10 cellular contexts compared by ENCODE assay signal in the genomic region with DNA sequence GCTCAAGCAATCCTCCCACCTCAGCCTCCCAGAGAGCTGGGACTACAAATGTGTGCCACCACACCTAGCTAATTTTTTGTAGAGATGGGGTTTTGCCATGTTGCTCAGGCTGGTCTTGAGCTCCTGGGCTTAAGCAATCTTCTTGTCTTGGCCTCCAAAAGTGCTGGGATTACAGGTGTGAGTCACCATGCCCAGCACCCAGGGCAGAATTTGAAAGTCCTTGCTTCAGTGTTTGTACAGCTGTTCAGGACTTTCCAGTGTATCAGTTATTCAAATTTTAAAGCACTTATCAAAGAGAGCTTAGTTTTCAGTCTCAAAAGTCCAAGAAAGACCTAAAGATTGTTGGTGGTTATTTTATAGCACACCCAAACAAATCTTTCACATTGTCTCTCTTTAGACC. TPM values are rescaled to one million over a fixed set of nuclear protein-coding genes. Genes with fewer than 3 reads are reported as not detected.
A peak's percentile ranks its signal among the peaks of the same experiment; 100 is the strongest.
DNase-seq lines count a peak whose midpoint lies in the region; ATAC-seq, FAIRE-seq and TF ChIP-seq lines count a peak whose summit lies in the region.
"Had no signal": no experiment of that assay in that cellular context is flagged by ENCODE, and none has a peak within 500 bp of the region (broad histone marks: within the 10 kb centered on the region; RNA-seq: fewer than 3 reads in every experiment).

No MANE protein-coding gene starts in this region.

- H3K4me2 ChIP-seq in SK-N-SH (no peak overlapping the region), IMR-90 (ENCODE audit: low read depth, low read length) (peak overlapping the region; percentile 35; the same call in 1 of the 2 replicates)

- H4K5ac ChIP-seq in IMR-90 (ENCODE audit: low read depth, low read length), result no peak overlapping the region

- no peaks in the 10 kb centered on the region for H3K9me3 ChIP-seq in SK-N-SH
- H3K9me3 ChIP-seq in IMR-90 (ENCODE audit: control insufficient read depth, insufficient read depth, low read length), result no peaks in the 10 kb centered on the region
- H3K9me3 ChIP-seq in small intestine (ENCODE audit: control insufficient read depth, low read depth), result no peaks in the 10 kb centered on the region
- H3K9me3 ChIP-seq: adrenal gland had no signal

- no peak overlapping the region for H2BK120ac ChIP-seq in IMR-90 (ENCODE audit: low read depth, low read length)

- FAIRE-seq in small intestine (lab: Jason Lieb, UNC) (no peak), D721Med (lab: Jason Lieb, UNC) (no peak)

- no peak overlapping the region for H3K14ac ChIP-seq in IMR-90 (replicated peaks; ENCODE audit: low read depth, low read length)

- no peak overlapping the region for H4K8ac ChIP-seq in IMR-90 (ENCODE audit: low read depth in 2 of 2, low read length in 2 of 2)

- no peaks in the 10 kb centered on the region for H3K9me2 ChIP-seq in SK-N-SH

- peaks cover 0 to 9% of the 10 kb centered on the region in 2 experiments; a peak in 2 of 4 replicates for H3K4me1 ChIP-seq in SK-N-SH (ENCODE audit: control insufficient read depth in 1 of 2, insufficient read depth in 2 of 2, low read depth in 1 of 2, low read length in 1 of 2)
- H3K4me1 ChIP-seq in IMR-90 (ENCODE audit: control insufficient read depth, insufficient read depth, low read length), result peaks cover 8% of the 10 kb centered on the region; the same call in 1 of the 2 replicates
- peaks cover 0 to 8% of the 10 kb centered on the region in 2 donors for H3K4me1 ChIP-seq in small intestine (ENCODE audit: control insufficient read depth in 2 of 2, insufficient read depth in 1 of 2, low read depth in 1 of 2, low read length in 1 of 2)

- no peak overlapping the region; the same call in 1 of the 2 replicates for H3K18ac ChIP-seq in IMR-90 (ENCODE audit: low read depth, low read length)

- no TSS peak for BruUV-seq in IMR-90 (replicated peaks; lab: Mats Ljungman, UMichigan)

- H3K56ac ChIP-seq in IMR-90 (ENCODE audit: extremely low read depth, insufficient read depth, low read length), result no peak overlapping the region

- in situ Hi-C loops in IMR-90 (cut with MboI; ENCODE audit: low sequenced_read_pairs), result no loop called here

- TF ChIP-seq POLR2A in IMR-90 (IDR thresholded peaks at IDR 0.05; ENCODE audit: low read depth, low read length), result no peak

- no peak overlapping the region for H2AK5ac ChIP-seq in IMR-90 (ENCODE audit: low read depth, low read length)

- H3K9ac ChIP-seq in SK-N-SH (no peak overlapping the region), IMR-90 (ENCODE audit: low read depth, low read length) (no peak overlapping the region)

- H2AFZ ChIP-seq in SK-N-SH (ENCODE audit: low read depth) (no peak overlapping the region), IMR-90 (replicated peaks; ENCODE audit: low read length, poor library complexity) (no peak overlapping the region)

- ATAC-seq in SK-N-SH treated with all-trans-retinoic acid at 6 μM for 48 hours (no peak), IMR-90 (ENCODE audit: low read depth) (no peak)

- TF ChIP-seq RAD21 in SK-N-SH (IDR thresholded peaks at IDR 0.05; ENCODE audit: low read length) (no peak), IMR-90 (IDR thresholded peaks at IDR 0.05; ENCODE audit: low read length) (no peak)

- no peaks in the 10 kb centered on the region for H3K79me1 ChIP-seq in IMR-90 (ENCODE audit: low read depth in 1 of 2, low read length in 2 of 2)

- H3K27me3 ChIP-seq in SK-N-SH (ENCODE audit: insufficient read depth), result no peaks in the 10 kb centered on the region
- no peaks in the 10 kb centered on the region for H3K27me3 ChIP-seq in IMR-90 (ENCODE audit: control insufficient read depth, insufficient read depth, low read length)
- H3K27me3 ChIP-seq in small intestine (ENCODE audit: control insufficient read depth in 2 of 2, insufficient read depth in 2 of 2, low read length in 2 of 2), result no peaks in the 10 kb centered on the region
- H3K27me3 ChIP-seq: adrenal gland had no signal

- no peak overlapping the region for H2BK5ac ChIP-seq in IMR-90 (ENCODE audit: low read depth, low read length, poor library complexity, severe bottlenecking)

- peaks cover 6% of the 10 kb centered on the region for H3F3A ChIP-seq in SK-N-SH (replicated peaks; ENCODE audit: insufficient read depth)

- H3K4ac ChIP-seq in IMR-90 (ENCODE audit: low read depth, low read length), result no peak overlapping the region

- H3K23ac ChIP-seq in IMR-90 (ENCODE audit: low read depth, low read length), result no peak overlapping the region

- no peak overlapping the region for H2BK20ac ChIP-seq in IMR-90 (ENCODE audit: low read depth, low read length)

- H3K9me1 ChIP-seq in IMR-90 (ENCODE audit: insufficient read depth, low read length), result peaks cover 7% of the 10 kb centered on the region; the same call in 1 of the 2 replicates

- H2AK9ac ChIP-seq in IMR-90 (replicated peaks; ENCODE audit: low read depth, low read length, poor library complexity), result no peak overlapping the region

- H3K4me3 ChIP-seq in SK-N-SH (ENCODE audit: low read depth in 2 of 2, low read length in 1 of 2) (no peak overlapping the region), IMR-90 (ENCODE audit: insufficient read depth, low read depth, low read length) (no peak overlapping the region), small intestine (ENCODE audit: low read depth in 1 of 2, low read length in 2 of 2) (no peak overlapping the region)
- H3K4me3 ChIP-seq: adrenal gland had no signal

- H3K79me2 ChIP-seq in SK-N-SH (ENCODE audit: insufficient read depth), result no peaks in the 10 kb centered on the region

- TF ChIP-seq CTCF in SK-N-SH (IDR thresholded peaks at IDR 0.05) (no peak), IMR-90 (conservative IDR thresholded peaks at IDR 0.05; ENCODE audit: low read depth, low read length) (no peak), D721Med (IDR thresholded peaks at IDR 0.05; ENCODE audit: insufficient read depth, missing control alignments) (no peak)

- DNase-seq in SK-N-SH, result no peak
- peak; percentile 82 for DNase-seq in IMR-90
- peak; percentile 57 for DNase-seq in dermis blood vessel endothelial cell
- peak; percentile 46 for DNase-seq in small intestine
- no peak for DNase-seq in D721Med (ENCODE audit: insufficient read length, low spot score)
- no peak for DNase-seq in NCI-H446 (lab: John Stamatoyannopoulos, UW)
- no peak for DNase-seq in NCI-H524 treated with DMSO at 0.1 percent for 48 hours (lab: John Stamatoyannopoulos, UW)
- DNase-seq: adrenal gland, C1 segment of cervical spinal cord had no signal

- TF ChIP-seq EP300 in SK-N-SH (IDR thresholded peaks at IDR 0.05; ENCODE audit: borderline replicate concordance in 1 of 2, low read depth in 1 of 2, low read length in 1 of 2), result no peak

- H3K27ac ChIP-seq in SK-N-SH (ENCODE audit: low read depth in 2 of 2, low read length in 1 of 2), result peak overlapping the region in 1 of 2 experiments; percentile 78; a peak in 2 of 4 replicates
- H3K27ac ChIP-seq in IMR-90 (ENCODE audit: insufficient read depth, low read length), result no peak overlapping the region
- peak overlapping the region in 1 of 2 donors; percentile 65 for H3K27ac ChIP-seq in small intestine (ENCODE audit: low read depth in 1 of 2, low read length in 1 of 2)
- H3K27ac ChIP-seq: adrenal gland had no signal

- dilution Hi-C loops in IMR-90 (cut with HindIII; ENCODE audit: low sequenced_read_pairs, unreplicated experiment), result loop anchor here (25.0 kb wide), 1 partner anchor 249 kb away; no protein-coding TSS in a partner anchor

- POLR2A ChIA-PET in SK-N-SH (lab: Yijun Ruan, JAX) (no interaction called here), IMR-90 (lab: Charles Lee; ENCODE audit: unreplicated experiment) (no interaction called here)

- CTCF ChIA-PET in SK-N-SH (lab: Yijun Ruan, JAX), result interaction anchor here (1.2 kb wide), 1 partner anchor 13 kb away, joined by 5 read pairs; no protein-coding TSS in a partner anchor
- CTCF ChIA-PET in IMR-90 (lab: Yijun Ruan, JAX), result interaction anchor here (0.7 kb wide), 1 partner anchor 153 kb away, joined by 4 read pairs; no protein-coding TSS in a partner anchor

- no peak overlapping the region for H4K91ac ChIP-seq in IMR-90 (ENCODE audit: insufficient read depth, low read depth, low read length)

- no peaks in the 10 kb centered on the region for H3K36me3 ChIP-seq in SK-N-SH (replicated peaks in 1 of 2; ENCODE audit: control insufficient read depth in 1 of 2, insufficient read depth in 2 of 2, low read length in 1 of 2)
- no peaks in the 10 kb centered on the region for H3K36me3 ChIP-seq in IMR-90 (ENCODE audit: control insufficient read depth, insufficient read depth, low read length)
- H3K36me3 ChIP-seq in small intestine (ENCODE audit: control insufficient read depth in 2 of 2, insufficient read depth in 2 of 2, low read length in 2 of 2), result no peaks in the 10 kb centered on the region
- H3K36me3 ChIP-seq: adrenal gland had no signal

- H2BK15ac ChIP-seq in IMR-90 (ENCODE audit: low read depth, low read length), result no peak overlapping the region

- intact Hi-C loops in IMR-90 (cut with micrococcal nuclease), result no loop called here

- H4K20me1 ChIP-seq in SK-N-SH (ENCODE audit: insufficient read depth) (no peaks in the 10 kb centered on the region), IMR-90 (ENCODE audit: insufficient read depth, low read length) (no peaks in the 10 kb centered on the region)

TF ChIP-seq in SK-N-SH, 30 proteins besides CTCF, POLR2A, EP300 and RAD21:
- TF ChIP-seq NFIC (IDR thresholded peaks at IDR 0.05; ENCODE audit: borderline replicate concordance) (no peak), TCF12 (IDR thresholded peaks at IDR 0.05) (peak; percentile 56; the same call in 1 of the 2 replicates), FOSL2 (IDR thresholded peaks at IDR 0.05; ENCODE audit: borderline replicate concordance, low read depth) (peak; percentile 31; the same call in 1 of the 2 replicates)

TF ChIP-seq in SK-N-SH treated with all-trans-retinoic acid at 6 μM for 48 hours, 23 proteins besides CTCF, POLR2A, EP300 and RAD21 (continues in another document):
- TF ChIP-seq ZNF8 (CRISPR knock-in tag; IDR thresholded peaks at IDR 0.05) (no peak), ZC3H10 (CRISPR knock-in tag; IDR thresholded peaks at IDR 0.05) (no peak), ZNF70 (CRISPR knock-in tag; IDR thresholded peaks at IDR 0.05) (no peak), ZFP30 (CRISPR knock-in tag; IDR thresholded peaks at IDR 0.05) (no peak), GLIS3 (CRISPR knock-in tag; IDR thresholded peaks at IDR 0.05) (no peak)

TF ChIP-seq in IMR-90, 13 proteins besides CTCF, POLR2A, EP300 and RAD21 (continues in another document):
- TF ChIP-seq CEBPB (IDR thresholded peaks at IDR 0.05; ENCODE audit: low read depth, low read length), result peak; percentile 84

RNA-seq across cellular contexts. Expression of gene VPS54, which starts 43.6 kb away (rescaled TPM):
- polyA plus RNA-seq in SK-N-SH (2012; rRNA removed) (5.3 and 8.0 TPM in 2 replicates), IMR-90 (2012; rRNA removed) (5.2 and 7.1 TPM in 2 replicates), small intestine (10 to 100 TPM; 12.3 to 21.7 (median 13.5) TPM)
- polyA plus RNA-seq in SK-N-SH (2012; cell fraction: cytosol; rRNA removed), result 7.9 and 8.5 TPM in 2 replicates
- polyA plus RNA-seq in SK-N-SH (2012; cell fraction: nucleus; rRNA removed), result 4.8 and 13.6 TPM in 2 replicates
- total RNA-seq in IMR-90 (2012; rRNA removed) (18.1 and 23.3 TPM in 2 replicates), dermis blood vessel endothelial cell (24.0 and 29.4 TPM in 2 replicates)
- 0.90 and 1.1 TPM in 2 replicates for polyA plus RNA-seq in IMR-90 (2012; cell fraction: cytosol; rRNA removed)
- 1.6 and 15.7 TPM in 2 replicates for polyA plus RNA-seq in IMR-90 (2012; cell fraction: nucleus; rRNA removed; ENCODE audit: low replicate concordance)

Comparison
In these comparisons a context has a peak if more than half of its experiments do, and no peak if none do; other contexts are left out.
1. DNase-seq: peak in IMR-90 (single experiment), dermis blood vessel endothelial cell (single experiment) and small intestine (single experiment); none in SK-N-SH (single experiment), D721Med (single experiment), NCI-H446 (0 of 2) and NCI-H524 treated with DMSO at 0.1 percent for 48 hours (single experiment).